21 cellular contexts compared by ENCODE assay signal in the genomic region with DNA sequence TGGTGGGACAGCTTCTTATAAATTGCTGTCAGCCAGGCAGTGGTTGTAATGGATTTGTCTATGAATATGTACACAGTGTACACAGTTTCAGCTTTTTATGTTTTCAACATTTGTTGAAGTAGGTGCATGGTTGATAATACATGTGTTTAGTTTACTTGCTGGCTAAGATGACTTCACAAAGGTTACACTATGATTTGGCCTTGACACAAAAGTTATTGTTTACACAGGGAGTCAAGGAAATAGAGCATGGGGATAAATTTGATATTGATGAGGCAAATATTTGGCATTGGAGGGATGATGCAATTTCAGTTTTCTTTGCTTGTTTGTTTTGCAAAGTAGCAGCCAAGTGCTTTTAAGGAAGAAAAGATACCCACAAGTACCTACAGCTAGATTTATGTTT. TPM values are rescaled to one million over a fixed set of nuclear protein-coding genes. Genes with fewer than 3 reads are reported as not detected.
"Had no signal": no experiment of that assay in that cellular context is flagged by ENCODE, and none has a peak within 500 bp of the region (broad histone marks: within the 10 kb centered on the region; RNA-seq: fewer than 3 reads in every experiment).

No MANE protein-coding gene starts in this region.

- H3K27ac Mint-ChIP-seq: naive thymus-derived CD4-positive, alpha-beta T cell; nephron progenitor cell; stimulated activated naive B cell treated with anti-CD40 and anti-IgM and Interleukin-4, amounts not matched to agents 10 μg/mL and 1 μg/mL and 100 μg/mL, for 72 hours had no signal

- H3K36me3 Mint-ChIP-seq: naive thymus-derived CD4-positive, alpha-beta T cell; stimulated activated naive B cell treated with anti-CD40 and anti-IgM and Interleukin-4, amounts not matched to agents 10 μg/mL and 1 μg/mL and 100 μg/mL, for 72 hours had no signal

- H3K27ac ChIP-seq: colonic mucosa, foreskin keratinocyte, hepatocyte, sigmoid colon, skin epidermis, stomach, thoracic aorta, transverse colon had no signal

- H3K9me3 ChIP-seq: colonic mucosa, stomach, thoracic aorta, transverse colon had no signal

- H3K27me3 ChIP-seq: colonic mucosa, hepatocyte, transverse colon had no signal

- ATAC-seq: foreskin keratinocyte; left colon; naive thymus-derived CD4-positive, alpha-beta T cell; stimulated activated naive B cell treated with anti-CD40 and anti-IgM and Interleukin-4, amounts not matched to agents 10 μg/mL and 1 μg/mL and 100 μg/mL, for 72 hours had no signal

- H3K4me3 Mint-ChIP-seq: naive thymus-derived CD4-positive, alpha-beta T cell; nephron progenitor cell; stimulated activated naive B cell treated with anti-CD40 and anti-IgM and Interleukin-4, amounts not matched to agents 10 μg/mL and 1 μg/mL and 100 μg/mL, for 72 hours had no signal

- DNase-seq: colonic mucosa; dermis blood vessel endothelial cell; erythroblast; foreskin keratinocyte; head of caudate nucleus; left colon; mammary epithelial cell; naive thymus-derived CD4-positive, alpha-beta T cell; nephron progenitor cell; sigmoid colon; stimulated activated CD4-positive, alpha-beta T cell treated with anti-CD3 and anti-CD28 coated beads, Interleukin-2, amount 100 ng/mL, for 24 hours; stimulated activated CD4-positive, alpha-beta T cell treated with anti-CD3 and anti-CD28 coated beads, Interleukin-4, amount 100 ng/mL, for 4 hours; stimulated activated naive B cell treated with anti-CD40 and anti-IgM and Interleukin-4, amounts not matched to agents 10 μg/mL and 1 μg/mL and 100 μg/mL, for 72 hours; stomach; substantia nigra; transverse colon had no signal

- H3K4me3 ChIP-seq: colonic mucosa, hepatocyte, sigmoid colon, skin epidermis, stomach, thoracic aorta, transverse colon had no signal

- H3K4me1 Mint-ChIP-seq: naive thymus-derived CD4-positive, alpha-beta T cell; stimulated activated naive B cell treated with anti-CD40 and anti-IgM and Interleukin-4, amounts not matched to agents 10 μg/mL and 1 μg/mL and 100 μg/mL, for 72 hours had no signal

- H3K36me3 ChIP-seq: colonic mucosa, sigmoid colon, stomach, thoracic aorta, transverse colon had no signal

- H3K9me3 Mint-ChIP-seq: stimulated activated naive B cell treated with anti-CD40 and anti-IgM and Interleukin-4, amounts not matched to agents 10 μg/mL and 1 μg/mL and 100 μg/mL, for 72 hours had no signal

- FAIRE-seq: endothelial cell of umbilical vein had no signal

- H3K4me1 ChIP-seq: colonic mucosa, foreskin keratinocyte, sigmoid colon had no signal

RNA-seq across cellular contexts. Expression of a gene that starts 23.5 kb away (rescaled TPM):
- total RNA-seq: endothelial cell of umbilical vein, foreskin keratinocyte, mammary epithelial cell, pulmonary artery endothelial cell had no signal
